17 cellular contexts compared by ENCODE assay signal in genomic region chr5:96195053-96195452, GRCh38.
"Had no signal": no experiment of that assay in that cellular context is flagged by ENCODE, and none has a peak within 500 bp of the region (broad histone marks: within the 10 kb centered on the region; RNA-seq: fewer than 3 reads in every experiment).

No MANE protein-coding gene starts in this region.

- H3K27ac ChIP-seq: cardiac muscle cell, dorsolateral prefrontal cortex, neural progenitor cell, pancreas, tibial nerve, vagina had no signal

- H3K9me3 ChIP-seq: pancreas, tibial nerve, vagina had no signal

- H3K27me3 ChIP-seq: cardiac muscle cell, dorsolateral prefrontal cortex, neural progenitor cell, pancreas, tibial nerve, vagina had no signal

- ATAC-seq: left lobe of liver; pancreas; stimulated activated naive B cell treated with anti-CD40 and anti-IgM and Interleukin-4, amounts not matched to agents 10 μg/mL and 1 μg/mL and 100 μg/mL, for 72 hours had no signal

- H3K4me2 ChIP-seq: neural progenitor cell had no signal

- H3K36me3 ChIP-seq: cardiac muscle cell, neural progenitor cell, pancreas, tibial nerve, vagina had no signal

- H3K4me3 ChIP-seq: cardiac muscle cell, dorsolateral prefrontal cortex, neural progenitor cell, pancreas, tibial nerve, vagina had no signal

- DNase-seq: activated CD4-positive, alpha-beta T cell treated with anti-CD3 and anti-CD28 coated beads, Interleukin-2, amount 10 ng/mL, durations not matched to agents 7 days and 5 days; activated CD8-positive, alpha-beta memory T cell treated with anti-CD3 and anti-CD28 coated beads for 24 hours; activated naive CD8-positive, alpha-beta T cell treated with anti-CD3 and anti-CD28 coated beads, Interleukin-2, amount 10 ng/mL, durations not matched to agents 7 days and 5 days; anterior cingulate cortex; dorsolateral prefrontal cortex; endodermal cell; naive B cell; pancreas; retina; stimulated activated CD4-positive, alpha-beta T cell treated with anti-CD3 and anti-CD28 coated beads, Interleukin-2, amount 100 ng/mL, for 48 hours; stimulated activated naive B cell treated with anti-CD40 and anti-IgM and Interleukin-4, amounts not matched to agents 10 μg/mL and 1 μg/mL and 100 μg/mL, for 72 hours; substantia nigra had no signal

- H3K4me1 ChIP-seq: neural progenitor cell, tibial nerve, vagina had no signal

- H2AFZ ChIP-seq: neural progenitor cell had no signal

- H3K9ac ChIP-seq: neural progenitor cell had no signal
